ENCODE assay signal across 9 cellular contexts in genomic region chr20:38127011-38127621, GRCh38. TPM values are rescaled to one million over a fixed set of nuclear protein-coding genes. Genes with fewer than 3 reads are reported as not detected.
DNase-seq lines count a peak whose midpoint lies in the region; ATAC-seq, FAIRE-seq and TF ChIP-seq lines count a peak whose summit lies in the region.
"Had no signal": no experiment of that assay in that cellular context is flagged by ENCODE, and none has a peak within 500 bp of the region (broad histone marks: within the 10 kb centered on the region; RNA-seq: fewer than 3 reads in every experiment).

No MANE protein-coding gene starts in this region.

- peak overlapping the region; percentile 61 to 82 for H3K27ac ChIP-seq in A549
- H3K27ac ChIP-seq: HL-60 had no signal

- TF ChIP-seq CTCF in A549 (IDR thresholded peaks at IDR 0.05) (no peak), choroid plexus epithelial cell (conservative IDR thresholded peaks at IDR 0.05; ENCODE audit: low read depth, low read length) (no peak)

- TF ChIP-seq POLR2A in A549 (IDR thresholded peaks at IDR 0.05; ENCODE audit: low read length), result no peak

- DNase-seq in A549 (ENCODE audit: low read depth in 1 of 2, low spot score in 1 of 2) (peak; percentile 52 to 58), MV-4-11 (lab: John Stamatoyannopoulos, UW) (peak; percentile 3), choroid plexus epithelial cell (ENCODE audit: low read depth) (peak; percentile 78), lung microvascular endothelial cell (ENCODE audit: low read depth in 2 of 2) (peak; percentile 69 to 88), GDM1 (lab: John Stamatoyannopoulos, UW) (no peak), 8988T (no peak)
- DNase-seq in stimulated activated CD8-positive, alpha-beta memory T cell treated with anti-CD3 and anti-CD28 coated beads, Interleukin-4, amount 100 ng/mL, for 48 hours, result no peak
- no peak for DNase-seq in activated CD4-positive, alpha-beta T cell treated with anti-CD3 and anti-CD28 coated beads for 4 hours

- peaks cover 55% of the 10 kb centered on the region for H3K4me1 ChIP-seq in A549

- peak; percentile 39 to 45; a peak in 4 of 6 replicates for ATAC-seq in A549

- POLR2A ChIA-PET in A549 (lab: Yijun Ruan, JAX), result interaction anchor here (1.0 to 1.2 kb wide), 2 partner anchors 11 to 69 kb away, joined by 3 read pairs; no protein-coding TSS in a partner anchor

- no peak for TF ChIP-seq RAD21 in A549 (conservative IDR thresholded peaks at IDR 0.05 in 1 of 2, IDR thresholded peaks at IDR 0.05 in 1 of 2)

- FAIRE-seq in A549 (lab: Jason Lieb, UNC), result no peak

- WGBS in A549 (ENCODE audit: missing lambda C conversion rate), result 55% methylated on average over 12 of the region's 12 CpGs

- H3K4me3 ChIP-seq in A549 (no peak overlapping the region), choroid plexus epithelial cell (ENCODE audit: low read depth, low read length) (no peak overlapping the region)

- H3K4me2 ChIP-seq in A549, result peak overlapping the region; percentile 55

- CTCF ChIA-PET in A549 (lab: Yijun Ruan, JAX), result interaction anchor here (1.0 to 7.7 kb wide), 7 partner anchors 13 to 489 kb away, joined by 3 to 57 read pairs (median 5); no protein-coding TSS in a partner anchor

- TF ChIP-seq EP300 in A549 (IDR thresholded peaks at IDR 0.05), result no peak

- H3K9me3 ChIP-seq in A549, result no peaks in the 10 kb centered on the region

TF ChIP-seq in A549, 52 proteins besides CTCF, POLR2A, EP300 and RAD21:
- TF ChIP-seq HOXB5 (CRISPR knock-in tag; IDR thresholded peaks at IDR 0.05) (0 out of 2 replicates have a peak, but pooled peaks have one; percentile 11), FOSL2 (IDR thresholded peaks at IDR 0.05) (no peak), FOSL2 (CRISPR knock-in tag; IDR thresholded peaks at IDR 0.05) (peak; percentile 70), ZC3H11A (IDR thresholded peaks at IDR 0.05) (no peak), USF2 (IDR thresholded peaks at IDR 0.05) (peak; percentile 37; the same call in 1 of the 2 replicates), JUN (IDR thresholded peaks at IDR 0.05) (peak in 1 of 2 experiments; percentile 19; a peak in 1 of 5 replicates), CEBPB (IDR thresholded peaks at IDR 0.05) (no peak), FOXS1 (CRISPR knock-in tag; IDR thresholded peaks at IDR 0.05) (no peak), RCOR1 (IDR thresholded peaks at IDR 0.05; ENCODE audit: low read depth, low read length) (no peak)

RNA-seq across cellular contexts. Expression of gene TGM2, which starts 38.0 kb away (rescaled TPM):
- polyA plus RNA-seq in A549 (2011; rRNA removed) (173 TPM in 2 replicates), A549 (2017; fragmentation: RNase III; extraction: RNeasy Plus Mini Kit Qiagen cat#74134 plus additional on column Dnase treatment) (348 to 469 TPM (median 441 TPM) in 3 replicates)
- polyA plus RNA-seq in A549 (2012; cell fraction: cytosol; rRNA removed), result 164 and 192 TPM in 2 replicates
- polyA plus RNA-seq in A549 (2012; cell fraction: nucleus; rRNA removed), result 241 and 325 TPM in 2 replicates
- 181 and 216 TPM in 2 replicates for polyA minus RNA-seq in A549 (2011; rRNA and poly(A)+ RNA removed)
- 273 and 343 TPM in 2 replicates for total RNA-seq in lung microvascular endothelial cell

Comparison
In these comparisons a context has a peak if more than half of its experiments do, and no peak if none do; other contexts are left out.
1. DNase-seq: peak in A549 (2 of 2), MV-4-11 (single experiment), choroid plexus epithelial cell (single experiment) and lung microvascular endothelial cell (2 of 2); none in GDM1 (single experiment), stimulated activated CD8-positive, alpha-beta memory T cell treated with anti-CD3 and anti-CD28 coated beads, Interleukin-4, amount 100 ng/mL, for 48 hours (single experiment), 8988T (single experiment) and activated CD4-positive, alpha-beta T cell treated with anti-CD3 and anti-CD28 coated beads for 4 hours (0 of 2).